In genomic region chr14:22159049-22159448, GRCh38 we compare ENCODE assay signal across 16 cellular contexts.
DNase-seq lines count a peak whose midpoint lies in the region; ATAC-seq and TF ChIP-seq lines count a peak whose summit lies in the region.
"Had no signal": no experiment of that assay in that cellular context is flagged by ENCODE, and none has a peak within 500 bp of the region (broad histone marks: within the 10 kb centered on the region; RNA-seq: fewer than 3 reads in every experiment).

No MANE protein-coding gene starts in this region.

- TF ChIP-seq EP300 in gastroesophageal sphincter (IDR thresholded peaks at IDR 0.05): no peak

- 87% methylated on average over 2 of the region's 2 CpGs for WGBS in mesenchymal stem cell
- 50 to 72% methylated on average over 1 to 2 of the region's 2 CpGs for WGBS in gastroesophageal sphincter (ENCODE audit: low coverage in 1 of 2), 2 donors

- H2AFZ ChIP-seq in mesenchymal stem cell (ENCODE audit: low read depth, low read length): no peak overlapping the region

- peaks cover 2% of the 10 kb centered on the region for H3K4me1 ChIP-seq in mesenchymal stem cell (ENCODE audit: control insufficient read depth, insufficient read depth, low read depth, low read length)
- no peaks in the 10 kb centered on the region for H3K4me1 ChIP-seq in gastroesophageal sphincter
- H3K4me1 ChIP-seq in Caco-2: no peaks in the 10 kb centered on the region
- H3K4me1 ChIP-seq: upper lobe of right lung had no signal

- intact Hi-C loops in Calu3 (cut with micrococcal nuclease; ENCODE audit: unreplicated experiment): no loop called here
- intact Hi-C loops in activated T-helper 2 cell treated with anti-CD3 and anti-CD28 coated beads, Interferon-gamma antibody, Interleukin-2, Interleukin-4, amounts not matched to agents 10 μg/mL and 5 μg/mL and 100 μg/mL, durations not matched to agents 14 hours and 24 hours and 36 hours (cut with micrococcal nuclease): no loop called here
- intact Hi-C loops in Caco-2 (cut with micrococcal nuclease; ENCODE audit: unreplicated experiment): no loop called here

- H3K18ac ChIP-seq in mesenchymal stem cell (ENCODE audit: low read depth in 1 of 2, low read length in 2 of 2): no peak overlapping the region

- no peak overlapping the region for H2BK5ac ChIP-seq in mesenchymal stem cell (ENCODE audit: low read depth, low read length, poor library complexity, severe bottlenecking)

- H3K27ac Mint-ChIP-seq in Calu3 (ENCODE audit: unreplicated experiment) (no peak overlapping the region), Caco-2 (ENCODE audit: unreplicated experiment) (no peak overlapping the region)
- peak overlapping the region; percentile 28 for H3K27ac Mint-ChIP-seq in activated T-helper 2 cell treated with anti-CD3 and anti-CD28 coated beads, Interferon-gamma antibody, Interleukin-2, Interleukin-4, amounts not matched to agents 10 μg/mL and 5 μg/mL and 100 μg/mL, durations not matched to agents 14 hours and 24 hours and 36 hours
- H3K27ac Mint-ChIP-seq: CD4-positive, CD25-positive, alpha-beta regulatory T cell had no signal

- H2BK15ac ChIP-seq in mesenchymal stem cell (ENCODE audit: low read depth, poor library complexity, severe bottlenecking): no peak overlapping the region

- no peak overlapping the region for H3K23ac ChIP-seq in mesenchymal stem cell (ENCODE audit: low read length in 2 of 2)

- no peak overlapping the region for H2AK5ac ChIP-seq in mesenchymal stem cell (ENCODE audit: low read length, severe bottlenecking)

- no peak for ATAC-seq in gastroesophageal sphincter
- ATAC-seq: activated CD4-positive, CD25-positive, alpha-beta regulatory T cell treated with anti-CD3 and anti-CD28 coated beads, Interleukin-2, amount 50 U/mL, for 24 hours; upper lobe of right lung had no signal

- H3K4me1 Mint-ChIP-seq in Calu3 (ENCODE audit: low read depth, unreplicated experiment) (peaks cover 11% of the 10 kb centered on the region), Caco-2 (ENCODE audit: low read depth, unreplicated experiment) (no peaks in the 10 kb centered on the region)
- peaks cover 20% of the 10 kb centered on the region for H3K4me1 Mint-ChIP-seq in activated T-helper 2 cell treated with anti-CD3 and anti-CD28 coated beads, Interferon-gamma antibody, Interleukin-2, Interleukin-4, amounts not matched to agents 10 μg/mL and 5 μg/mL and 100 μg/mL, durations not matched to agents 14 hours and 24 hours and 36 hours (ENCODE audit: low read depth)

- POLR2A ChIA-PET in Caco-2 (lab: Charles Lee): no interaction called here

- H3K9ac ChIP-seq in mesenchymal stem cell (ENCODE audit: low read length): no peak overlapping the region

- no peak overlapping the region for H3K4me3 ChIP-seq in mesenchymal stem cell (ENCODE audit: insufficient read depth in 1 of 2, low read depth in 1 of 2, low read length in 2 of 2)
- H3K4me3 ChIP-seq in gastroesophageal sphincter: no peak overlapping the region
- H3K4me3 ChIP-seq in Caco-2 (ENCODE audit: low read depth, low read length): no peak overlapping the region
- H3K4me3 ChIP-seq: upper lobe of right lung had no signal

- H3K9me3 Mint-ChIP-seq in Calu3 (ENCODE audit: low read depth, unreplicated experiment): no peaks in the 10 kb centered on the region
- no peaks in the 10 kb centered on the region for H3K9me3 Mint-ChIP-seq in activated T-helper 2 cell treated with anti-CD3 and anti-CD28 coated beads, Interferon-gamma antibody, Interleukin-2, Interleukin-4, amounts not matched to agents 10 μg/mL and 5 μg/mL and 100 μg/mL, durations not matched to agents 14 hours and 24 hours and 36 hours
- no peaks in the 10 kb centered on the region for H3K9me3 Mint-ChIP-seq in Caco-2 (ENCODE audit: unreplicated experiment)
- H3K9me3 Mint-ChIP-seq: CD4-positive, CD25-positive, alpha-beta regulatory T cell had no signal

- TF ChIP-seq CTCF in Calu3 (IDR thresholded peaks at IDR 0.05; ENCODE audit: unreplicated experiment) (no peak), gastroesophageal sphincter (IDR thresholded peaks at IDR 0.05) (no peak), Caco-2 (IDR thresholded peaks at IDR 0.05; ENCODE audit: insufficient read depth in 1 of 2, low read depth in 1 of 2, low read length in 1 of 2, severe bottlenecking in 1 of 2, unreplicated experiment in 1 of 2) (no peak)

- H2BK12ac ChIP-seq in mesenchymal stem cell (ENCODE audit: low read length in 2 of 2): no peak overlapping the region

- H3K79me1 ChIP-seq in mesenchymal stem cell (replicated peaks; ENCODE audit: low read length, poor library complexity, severe bottlenecking): no peaks in the 10 kb centered on the region

- no peaks in the 10 kb centered on the region for H3K27me3 Mint-ChIP-seq in Calu3 (ENCODE audit: unreplicated experiment)
- H3K27me3 Mint-ChIP-seq in activated T-helper 2 cell treated with anti-CD3 and anti-CD28 coated beads, Interferon-gamma antibody, Interleukin-2, Interleukin-4, amounts not matched to agents 10 μg/mL and 5 μg/mL and 100 μg/mL, durations not matched to agents 14 hours and 24 hours and 36 hours (ENCODE audit: low read depth): no peaks in the 10 kb centered on the region
- H3K27me3 Mint-ChIP-seq in Caco-2 (ENCODE audit: insufficient read depth, unreplicated experiment): no peaks in the 10 kb centered on the region
- H3K27me3 Mint-ChIP-seq: CD4-positive, CD25-positive, alpha-beta regulatory T cell had no signal

- H3K36me3 Mint-ChIP-seq in Calu3 (ENCODE audit: insufficient read depth, unreplicated experiment) (no peaks in the 10 kb centered on the region), Caco-2 (ENCODE audit: insufficient read depth, unreplicated experiment) (no peaks in the 10 kb centered on the region)
- H3K36me3 Mint-ChIP-seq in activated T-helper 2 cell treated with anti-CD3 and anti-CD28 coated beads, Interferon-gamma antibody, Interleukin-2, Interleukin-4, amounts not matched to agents 10 μg/mL and 5 μg/mL and 100 μg/mL, durations not matched to agents 14 hours and 24 hours and 36 hours (ENCODE audit: low read depth): no peaks in the 10 kb centered on the region
- H3K36me3 Mint-ChIP-seq: CD4-positive, CD25-positive, alpha-beta regulatory T cell had no signal

- H3K27ac ChIP-seq in mesenchymal stem cell (ENCODE audit: low read length, poor library complexity, severe bottlenecking) (peak overlapping the region; percentile 82), gastroesophageal sphincter (no peak overlapping the region)
- H3K27ac ChIP-seq: brain microvascular endothelial cell, upper lobe of right lung had no signal

- no peak overlapping the region for H3K4me2 ChIP-seq in mesenchymal stem cell (ENCODE audit: low read length, poor library complexity, severe bottlenecking)

- no peak overlapping the region for H3K14ac ChIP-seq in mesenchymal stem cell (ENCODE audit: low read length in 2 of 2)

- BruUV-seq in Calu3 (replicated peaks; lab: Mats Ljungman, UMichigan): no TSS peak
- BruUV-seq in Caco-2 (replicated peaks; lab: Mats Ljungman, UMichigan): no TSS peak

- H3K36me3 ChIP-seq in mesenchymal stem cell (ENCODE audit: control insufficient read depth in 1 of 2, insufficient read depth in 2 of 2, low read depth in 1 of 2, low read length in 2 of 2) (no peaks in the 10 kb centered on the region), gastroesophageal sphincter (no peaks in the 10 kb centered on the region), Caco-2 (ENCODE audit: control insufficient read depth, insufficient read depth, low read length) (no peaks in the 10 kb centered on the region)
- H3K36me3 ChIP-seq: brain microvascular endothelial cell, upper lobe of right lung had no signal

- H4K91ac ChIP-seq in mesenchymal stem cell (ENCODE audit: low read length): no peak overlapping the region

- H3K27me3 ChIP-seq in mesenchymal stem cell (ENCODE audit: control insufficient read depth in 1 of 2, insufficient read depth in 1 of 2, low read length in 2 of 2) (peaks cover 0 to 26% of the 10 kb centered on the region in 2 experiments), gastroesophageal sphincter (peaks cover 7% of the 10 kb centered on the region), Caco-2 (replicated peaks; ENCODE audit: control insufficient read depth, insufficient read depth, low read length) (no peaks in the 10 kb centered on the region)
- H3K27me3 ChIP-seq: brain microvascular endothelial cell, upper lobe of right lung had no signal

- DNase-seq in Calu3: peak; percentile 41
- DNase-seq in LHCN-M2 (ENCODE audit: low read depth): peak; percentile 53
- DNase-seq in activated T-helper 2 cell treated with anti-CD3 and anti-CD28 coated beads, Interferon-gamma antibody, Interleukin-2, Interleukin-4, amounts not matched to agents 10 μg/mL and 5 μg/mL and 100 μg/mL, durations not matched to agents 14 hours and 24 hours and 36 hours (ENCODE audit: low spot score): no peak
- no peak for DNase-seq in mesenchymal stem cell
- DNase-seq in Caco-2: no peak
- DNase-seq in GOT3 (lab: John Stamatoyannopoulos, UW): no peak
- DNase-seq: brain microvascular endothelial cell; CD4-positive, CD25-positive, alpha-beta regulatory T cell; effector CD4-positive, alpha-beta T cell; foreskin fibroblast; NCI-H1105; stimulated activated CD8-positive, alpha-beta memory T cell treated with anti-CD3 and anti-CD28 coated beads, Interleukin-4, amount 100 ng/mL, for 48 hours; T-helper 1 cell; upper lobe of right lung had no signal

- H4K8ac ChIP-seq in mesenchymal stem cell (ENCODE audit: low read length): no peak overlapping the region

- no peak overlapping the region for H3K4ac ChIP-seq in mesenchymal stem cell (ENCODE audit: low read depth in 1 of 2, low read length in 2 of 2)

- H2BK120ac ChIP-seq in mesenchymal stem cell (ENCODE audit: low read depth, low read length): no peak overlapping the region

- H3K4me3 Mint-ChIP-seq in Calu3 (ENCODE audit: low read depth, unreplicated experiment) (no peak overlapping the region), Caco-2 (ENCODE audit: unreplicated experiment) (no peak overlapping the region)
- H3K4me3 Mint-ChIP-seq in activated T-helper 2 cell treated with anti-CD3 and anti-CD28 coated beads, Interferon-gamma antibody, Interleukin-2, Interleukin-4, amounts not matched to agents 10 μg/mL and 5 μg/mL and 100 μg/mL, durations not matched to agents 14 hours and 24 hours and 36 hours (ENCODE audit: low read depth): peak overlapping the region; percentile 7
- H3K4me3 Mint-ChIP-seq: CD4-positive, CD25-positive, alpha-beta regulatory T cell had no signal

- H3K9me3 ChIP-seq in mesenchymal stem cell (ENCODE audit: control insufficient read depth, low read length) (no peaks in the 10 kb centered on the region), gastroesophageal sphincter (no peaks in the 10 kb centered on the region), Caco-2 (no peaks in the 10 kb centered on the region)
- H3K9me3 ChIP-seq: upper lobe of right lung had no signal

- TF ChIP-seq POLR2A in gastroesophageal sphincter (IDR thresholded peaks at IDR 0.05): no peak

- CTCF ChIA-PET in Calu3 (lab: Charles Lee) (interaction anchor here (1.1 kb wide), 1 partner anchor 37 kb away, joined by 3 read pairs; no protein-coding TSS in a partner anchor), Caco-2 (lab: Charles Lee) (no interaction called here)

Comparison
In these comparisons a context has a peak if more than half of its experiments do, and no peak if none do; other contexts are left out.
1. DNase-seq: peak in Calu3 (single experiment) and LHCN-M2 (single experiment); none in activated T-helper 2 cell treated with anti-CD3 and anti-CD28 coated beads, Interferon-gamma antibody, Interleukin-2, Interleukin-4, amounts not matched to agents 10 μg/mL and 5 μg/mL and 100 μg/mL, durations not matched to agents 14 hours and 24 hours and 36 hours (single experiment), mesenchymal stem cell (single experiment), Caco-2 (0 of 2) and GOT3 (single experiment).